10 cellular contexts compared by ENCODE assay signal in the genomic region with DNA sequence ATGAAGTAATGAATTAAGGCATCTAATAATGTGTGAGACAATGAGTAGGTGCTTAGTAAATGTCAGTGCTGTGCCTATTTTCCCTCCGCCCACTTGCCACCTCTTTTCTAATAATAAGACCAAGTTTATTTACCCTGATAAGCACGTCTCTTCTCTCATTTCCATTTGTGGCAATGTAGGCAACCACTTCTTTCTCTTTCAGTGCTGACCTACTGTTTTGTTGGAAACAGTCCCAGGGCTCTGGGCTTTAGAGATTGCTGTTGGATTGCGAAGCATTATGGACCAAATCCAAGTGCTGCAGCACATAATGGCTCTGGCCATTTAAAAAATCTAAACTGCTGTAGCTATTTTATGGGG.
DNase-seq lines count a peak whose midpoint lies in the region; ATAC-seq and TF ChIP-seq lines count a peak whose summit lies in the region.
"Had no signal": no experiment of that assay in that cellular context is flagged by ENCODE, and none has a peak within 500 bp of the region (broad histone marks: within the 10 kb centered on the region; RNA-seq: fewer than 3 reads in every experiment).

No MANE protein-coding gene starts in this region.

- H3K27me3 Mint-ChIP-seq in activated T-cell treated with anti-CD3 and anti-CD28 coated beads, Interleukin-2, amount 50 U/mL, for 4 hours (ENCODE audit: low read depth): no peaks in the 10 kb centered on the region

- no peaks in the 10 kb centered on the region for H3K27me3 ChIP-seq in ascending aorta
- no peaks in the 10 kb centered on the region for H3K27me3 ChIP-seq in tibial nerve

- H3K9me3 ChIP-seq in ascending aorta (no peaks in the 10 kb centered on the region), tibial nerve (no peaks in the 10 kb centered on the region)

- H3K4me3 ChIP-seq in ascending aorta: peak overlapping the region in 1 of 2 donors; percentile 2
- no peak overlapping the region for H3K4me3 ChIP-seq in tibial nerve

- H3K4me1 ChIP-seq in ascending aorta: peaks cover 11 to 21% of the 10 kb centered on the region in 2 donors
- peaks cover 7 to 31% (median 18%) of the 10 kb centered on the region in 4 donors for H3K4me1 ChIP-seq in tibial nerve

- TF ChIP-seq CTCF in ascending aorta (IDR thresholded peaks at IDR 0.05): no peak
- no peak for TF ChIP-seq CTCF in tibial nerve (IDR thresholded peaks at IDR 0.05)

- H3K4me3 Mint-ChIP-seq in activated T-cell treated with anti-CD3 and anti-CD28 coated beads, Interleukin-2, amount 50 U/mL, for 4 hours: peak overlapping the region; percentile 6
- H3K4me3 Mint-ChIP-seq: CD8-positive, alpha-beta T cell had no signal

- H3K27ac ChIP-seq in ascending aorta: peak overlapping the region; percentile 27 to 52
- peak overlapping the region; percentile 47 to 87 (median 74) for H3K27ac ChIP-seq in tibial nerve

- H3K36me3 ChIP-seq in ascending aorta (no peaks in the 10 kb centered on the region), tibial nerve (no peaks in the 10 kb centered on the region)

- peaks cover 65% of the 10 kb centered on the region for H3K4me1 Mint-ChIP-seq in activated T-cell treated with anti-CD3 and anti-CD28 coated beads, Interleukin-2, amount 50 U/mL, for 4 hours (ENCODE audit: low read depth)

- peaks cover 23% of the 10 kb centered on the region for H3K9me3 Mint-ChIP-seq in activated T-cell treated with anti-CD3 and anti-CD28 coated beads, Interleukin-2, amount 50 U/mL, for 4 hours

- H3K36me3 Mint-ChIP-seq in activated T-cell treated with anti-CD3 and anti-CD28 coated beads, Interleukin-2, amount 50 U/mL, for 4 hours (ENCODE audit: insufficient read depth): peaks cover 10% of the 10 kb centered on the region

- no peak for ATAC-seq in activated T-cell treated with anti-CD3 and anti-CD28 coated beads, Interleukin-2, amount 50 U/mL, for 4 hours
- ATAC-seq in HG03521 (IDR thresholded peaks at IDR 0.05; ENCODE audit: unreplicated experiment): no peak
- ATAC-seq: CD8-positive, alpha-beta T cell; Panc1 had no signal

- TF ChIP-seq POLR2A in tibial nerve (IDR thresholded peaks at IDR 0.05): peak in 1 of 2 donors; percentile 13

- peak; percentile 51 to 89 for TF ChIP-seq EP300 in tibial nerve (IDR thresholded peaks at IDR 0.05)

- intact Hi-C loops in ascending aorta (cut with DNase I): loop anchor here (2.0 kb wide), 1 partner anchor 55 kb away; no protein-coding TSS in a partner anchor

- 10 to 11% methylated on average over 3 of the region's 3 CpGs for WGBS in tibial nerve, 2 donors

- no peak for DNase-seq in activated T-cell treated with anti-CD3 and anti-CD28 coated beads, Interleukin-2, amount 50 U/mL, for 4 hours
- DNase-seq in activated T-cell treated with anti-CD3 and anti-CD28 coated beads for 4 hours: no peak
- DNase-seq in ascending aorta (ENCODE audit: low spot score in 2 of 2): peak; percentile 14 to 80
- peak; percentile 95 for DNase-seq in iris pigment epithelial cell (ENCODE audit: low read depth)
- peak; percentile 28 to 79 for DNase-seq in tibial nerve (ENCODE audit: low spot score in 2 of 2)
- no peak for DNase-seq in COLO829 (ENCODE audit: low spot score)
- no peak for DNase-seq in KG1 (lab: John Stamatoyannopoulos, UW)
- DNase-seq: CD8-positive, alpha-beta T cell had no signal

Comparison
In these comparisons a context has a peak if more than half of its experiments do, and no peak if none do; other contexts are left out.
1. DNase-seq: peak in ascending aorta (2 of 2), iris pigment epithelial cell (single experiment) and tibial nerve (2 of 2); none in activated T-cell treated with anti-CD3 and anti-CD28 coated beads, Interleukin-2, amount 50 U/mL, for 4 hours (single experiment), activated T-cell treated with anti-CD3 and anti-CD28 coated beads for 4 hours (single experiment), COLO829 (single experiment) and KG1 (single experiment).